8 cellular contexts compared by ENCODE assay signal in the genomic region with DNA sequence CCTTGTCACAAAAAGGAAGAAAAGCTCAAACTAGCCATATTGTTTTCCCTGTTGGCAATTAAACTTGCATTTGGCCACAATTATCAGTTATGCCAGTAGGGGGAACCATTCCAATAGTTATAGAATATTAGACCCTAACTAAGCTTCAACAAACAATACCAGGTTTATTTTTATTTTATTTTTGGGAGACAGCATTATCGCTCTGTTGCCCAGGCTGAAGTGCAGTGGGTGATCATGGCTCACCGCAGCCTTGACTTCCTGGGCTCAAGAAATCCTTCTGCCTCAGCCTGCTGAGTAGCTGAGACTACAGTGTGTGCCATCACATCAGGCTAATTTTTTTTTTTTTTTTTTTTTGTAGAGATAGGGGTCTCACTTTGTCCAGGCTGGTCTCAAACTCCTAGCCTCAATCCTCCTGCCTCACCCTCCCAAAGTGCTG.
DNase-seq lines count a peak whose midpoint lies in the region; ATAC-seq and TF ChIP-seq lines count a peak whose summit lies in the region.

No MANE protein-coding gene starts in this region.

- no peaks in the 10 kb centered on the region for H3K9me2 ChIP-seq in OCI-LY7 (ENCODE audit: insufficient read depth, low read length)

- BruUV-seq in OCI-LY7 (replicated peaks; lab: Mats Ljungman, UMichigan) = no TSS peak

- 28 to 34% methylated on average over 2 of the region's 2 CpGs for WGBS in lung, 2 donors

- H3K4me2 ChIP-seq in OCI-LY7 (ENCODE audit: low read length) = peak overlapping the region; percentile 25; the same call in 1 of the 2 replicates

- TF ChIP-seq CTCF in HL-60 (IDR thresholded peaks at IDR 0.05; ENCODE audit: insufficient read depth, low read length) (peak; percentile 52), OCI-LY7 (conservative IDR thresholded peaks at IDR 0.05; ENCODE audit: low read length) (peak; percentile 93), lung (IDR thresholded peaks at IDR 0.05; ENCODE audit: control extremely low read depth, extremely low read depth) (peak; percentile 63)

- POLR2A ChIA-PET in OCI-LY7 (lab: Charles Lee) = interaction anchor here (0.6 to 2.7 kb wide), 7 partner anchors 11 to 230 kb away, joined by 3 to 32 read pairs (median 5); a partner anchor contains a TSS

- H3K4me1 ChIP-seq in OCI-LY7 (ENCODE audit: insufficient read depth, low read length, poor library complexity, severe bottlenecking) = peaks cover 7% of the 10 kb centered on the region
- H3K4me1 ChIP-seq in lung (ENCODE audit: control insufficient read depth in 2 of 2, insufficient read depth in 2 of 2, low read length in 2 of 2) = no peaks in the 10 kb centered on the region

- in situ Hi-C loops in ACHN (cut with HindIII; ENCODE audit: low pct_ligation_motif_present, low pct_unique_long_range_greater_than_20kb, low sequenced_read_pairs) = no loop called here

- H3K4me3 ChIP-seq in HL-60 (replicated peaks; ENCODE audit: insufficient read depth, low read length) (no peak overlapping the region), OCI-LY7 (ENCODE audit: low read depth, low read length, poor library complexity, severe bottlenecking) (no peak overlapping the region), lung (no peak overlapping the region), MG63 (no peak overlapping the region)

- H4K20me1 ChIP-seq in OCI-LY7 (ENCODE audit: insufficient read depth, low read length) = no peaks in the 10 kb centered on the region

- DNase-seq in ACHN (peak; percentile 66), EH (ENCODE audit: low read depth) (peak; percentile 62), HL-60 (ENCODE audit: low read depth in 1 of 2, low spot score in 1 of 2) (peak in 1 of 2 experiments; percentile 45), OCI-LY7 (ENCODE audit: low spot score) (peak; percentile 73), lung (ENCODE audit: low spot score) (no peak), MG63 (no peak), mesenteric fat pad (ENCODE audit: low spot score) (no peak)
- DNase-seq in central memory CD4-positive, alpha-beta T cell = peak; percentile 39

- no peak overlapping the region for H3K27ac ChIP-seq in HL-60 (replicated peaks)
- no peak overlapping the region for H3K27ac ChIP-seq in OCI-LY7 (ENCODE audit: low read depth, low read length, poor library complexity, severe bottlenecking)
- no peak overlapping the region for H3K27ac ChIP-seq in lung (ENCODE audit: low read depth in 1 of 2, low read length in 1 of 2)

- no peak for ATAC-seq in lung (ENCODE audit: insufficient read depth, low FRiP score)

- CTCF ChIA-PET in OCI-LY7 (lab: Charles Lee; ENCODE audit: unreplicated experiment) = interaction anchor here (1.1 to 2.6 kb wide), 2 partner anchors 26 to 102 kb away, joined by 4 to 11 read pairs; a partner anchor contains a TSS

- H3K79me2 ChIP-seq in OCI-LY7 (ENCODE audit: insufficient read depth, low read depth, low read length) = no peaks in the 10 kb centered on the region

- H3K27me3 ChIP-seq in HL-60 (ENCODE audit: insufficient read depth, poor library complexity, severe bottlenecking) = no peaks in the 10 kb centered on the region
- H3K27me3 ChIP-seq in lung (ENCODE audit: control insufficient read depth, insufficient read depth) = no peaks in the 10 kb centered on the region
- H3K27me3 ChIP-seq in MG63 = no peaks in the 10 kb centered on the region

- no peak overlapping the region for H2AFZ ChIP-seq in OCI-LY7 (ENCODE audit: low read length)

- intact Hi-C loops in OCI-LY7 (cut with micrococcal nuclease; ENCODE audit: unreplicated experiment) = loop anchor here (1.0 to 2.0 kb wide), 4 partner anchors 102 to 340 kb away; a partner anchor contains a TSS

- H3K9me3 ChIP-seq in OCI-LY7 (ENCODE audit: low read length) = no peaks in the 10 kb centered on the region
- no peaks in the 10 kb centered on the region for H3K9me3 ChIP-seq in lung (ENCODE audit: control insufficient read depth in 2 of 2, insufficient read depth in 1 of 2, low read length in 1 of 2)
- no peaks in the 10 kb centered on the region for H3K9me3 ChIP-seq in MG63

- H3K36me3 ChIP-seq in OCI-LY7 (ENCODE audit: insufficient read depth, low read length) = no peaks in the 10 kb centered on the region
- peaks cover 2% of the 10 kb centered on the region in 2 donors for H3K36me3 ChIP-seq in lung (ENCODE audit: control insufficient read depth in 2 of 2, insufficient read depth in 2 of 2, low read length in 2 of 2)
- H3K36me3 ChIP-seq in MG63 = peaks cover 3% of the 10 kb centered on the region; the same call in 1 of the 2 replicates

Comparison
In these comparisons a context has a peak if more than half of its experiments do, and no peak if none do; other contexts are left out.
1. DNase-seq: peak in ACHN (single experiment), EH (single experiment), OCI-LY7 (single experiment) and central memory CD4-positive, alpha-beta T cell (single experiment); none in lung (single experiment), MG63 (single experiment) and mesenteric fat pad (single experiment).
2. Peak in every context shown above with its lines, with median percentiles within 50 percentile points of each other: CTCF ChIP-seq.